ENCODE assay signal across 16 cellular contexts in genomic region chr7:7148799-7149481, GRCh38. TPM values are rescaled to one million over a fixed set of nuclear protein-coding genes. Genes with fewer than 3 reads are reported as not detected.
DNase-seq lines count a peak whose midpoint lies in the region; ATAC-seq, FAIRE-seq and TF ChIP-seq lines count a peak whose summit lies in the region.
"Had no signal": no experiment of that assay in that cellular context is flagged by ENCODE, and none has a peak within 500 bp of the region (broad histone marks: within the 10 kb centered on the region; RNA-seq: fewer than 3 reads in every experiment).

No MANE protein-coding gene starts in this region.

- H3K4me1 ChIP-seq in astrocyte (ENCODE audit: insufficient read depth, low read length) (no peaks in the 10 kb centered on the region), hepatocyte (ENCODE audit: insufficient read depth) (peaks cover 9% of the 10 kb centered on the region)
- H3K4me1 ChIP-seq: neural progenitor cell had no signal

- no peak overlapping the region for H3K9ac ChIP-seq in astrocyte (ENCODE audit: low read length)
- H3K9ac ChIP-seq: neural progenitor cell had no signal

- no peak for DNase-seq in Right ventricle myocardium inferior (ENCODE audit: missing footprints)
- DNase-seq in cardiac septum (ENCODE audit: low spot score) = no peak
- peak; percentile 2 for DNase-seq in astrocyte (ENCODE audit: low read depth)
- DNase-seq in hepatocyte (ENCODE audit: low spot score) = peak; percentile 59
- no peak for DNase-seq in type B pancreatic cell (ENCODE audit: extremely low spot score, unreplicated experiment)
- DNase-seq in GM19239 (ENCODE audit: insufficient read length, low spot score) = no peak
- no peak for DNase-seq in H4 (ENCODE audit: low spot score)
- no peak for DNase-seq in EL
- DNase-seq: activated CD4-positive, CD25-positive, alpha-beta regulatory T cell; glutamatergic neuron; NCI-H187 treated with DMSO at 0.1 percent for 48 hours; stimulated activated naive CD8-positive, alpha-beta T cell treated with anti-CD3 and anti-CD28 coated beads, Interleukin-15, amount 100 ng/mL, for 72 hours had no signal

- H3K4me3 ChIP-seq in astrocyte (ENCODE audit: insufficient read depth, low read depth, low read length) (no peak overlapping the region), hepatocyte (no peak overlapping the region)
- H3K4me3 ChIP-seq: neural progenitor cell had no signal

- H3K27me3 ChIP-seq in astrocyte (ENCODE audit: insufficient read depth, low read length) (no peaks in the 10 kb centered on the region), hepatocyte (no peaks in the 10 kb centered on the region)
- H3K27me3 ChIP-seq: neural progenitor cell had no signal

- H3K4me3 Mint-ChIP-seq in astrocyte (ENCODE audit: unreplicated experiment) = no peak overlapping the region
- no peak overlapping the region for H3K4me3 Mint-ChIP-seq in type B pancreatic cell
- H3K4me3 Mint-ChIP-seq: CD14-positive monocyte; neural progenitor cell; stimulated activated naive CD8-positive, alpha-beta T cell treated with anti-CD3 and anti-CD28 coated beads, Interleukin-15, amount 100 ng/mL, for 72 hours; T-helper 1 cell treated with Interleukin-12 subunit alpha and Interleukin-12 subunit beta and Interleukin-4 antibody, amounts not matched to agents 30 μg/mL and 1 μg/mL, for 36 hours had no signal

- H4K20me1 ChIP-seq in astrocyte (ENCODE audit: insufficient read depth, low read length) (no peaks in the 10 kb centered on the region), hepatocyte (ENCODE audit: insufficient read depth, poor library complexity, severe bottlenecking) (no peaks in the 10 kb centered on the region)

- no peaks in the 10 kb centered on the region for H3K36me3 ChIP-seq in astrocyte (ENCODE audit: insufficient read depth, low read length)
- no peaks in the 10 kb centered on the region for H3K36me3 ChIP-seq in hepatocyte (replicated peaks; ENCODE audit: insufficient read depth, low read depth)
- H3K36me3 ChIP-seq: neural progenitor cell had no signal

- H3K9me2 ChIP-seq in hepatocyte (replicated peaks; ENCODE audit: insufficient read depth) = no peaks in the 10 kb centered on the region

- TF ChIP-seq CTCF in astrocyte (IDR thresholded peaks at IDR 0.05; ENCODE audit: insufficient read depth, low read depth, low read length) (no peak), hepatocyte (IDR thresholded peaks at IDR 0.05; ENCODE audit: poor library complexity) (no peak), type B pancreatic cell (conservative IDR thresholded peaks at IDR 0.05) (no peak)

- H3K36me3 Mint-ChIP-seq in astrocyte (ENCODE audit: low read depth, unreplicated experiment) (no peaks in the 10 kb centered on the region), type B pancreatic cell (peaks cover 4% of the 10 kb centered on the region)
- H3K36me3 Mint-ChIP-seq: CD14-positive monocyte, neural progenitor cell had no signal

- H3K9me3 Mint-ChIP-seq in astrocyte (ENCODE audit: unreplicated experiment) = peaks cover 9% of the 10 kb centered on the region
- H3K9me3 Mint-ChIP-seq in type B pancreatic cell = no peaks in the 10 kb centered on the region

- intact Hi-C loops in Right ventricle myocardium inferior (cut with DNase I) = no loop called here
- intact Hi-C loops in cardiac septum (cut with DNase I) = no loop called here

- H3K27ac Mint-ChIP-seq in astrocyte (ENCODE audit: unreplicated experiment) = no peak overlapping the region
- H3K27ac Mint-ChIP-seq in type B pancreatic cell = peak overlapping the region; percentile 25
- H3K27ac Mint-ChIP-seq: CD14-positive monocyte; neural progenitor cell; T-helper 1 cell treated with Interleukin-12 subunit alpha and Interleukin-12 subunit beta and Interleukin-4 antibody, amounts not matched to agents 30 μg/mL and 1 μg/mL, for 36 hours had no signal

- H3K27ac ChIP-seq in astrocyte (ENCODE audit: low read depth, low read length) = no peak overlapping the region
- peak overlapping the region; percentile 83 for H3K27ac ChIP-seq in hepatocyte
- H3K27ac ChIP-seq: neural progenitor cell had no signal

- H3K79me2 ChIP-seq in astrocyte (ENCODE audit: insufficient read depth, low read length) = no peaks in the 10 kb centered on the region
- H3K79me2 ChIP-seq in hepatocyte = no peaks in the 10 kb centered on the region

- H3K27me3 Mint-ChIP-seq in astrocyte (ENCODE audit: low read depth, unreplicated experiment) (no peaks in the 10 kb centered on the region), type B pancreatic cell (no peaks in the 10 kb centered on the region)
- H3K27me3 Mint-ChIP-seq: stimulated activated naive CD8-positive, alpha-beta T cell treated with anti-CD3 and anti-CD28 coated beads, Interleukin-15, amount 100 ng/mL, for 72 hours had no signal

- H3K4me2 ChIP-seq in astrocyte (ENCODE audit: low read length) (no peak overlapping the region), hepatocyte (no peak overlapping the region)
- H3K4me2 ChIP-seq: neural progenitor cell had no signal

- ATAC-seq in Right ventricle myocardium inferior = peak; percentile 71
- ATAC-seq: stimulated activated naive CD8-positive, alpha-beta T cell treated with anti-CD3 and anti-CD28 coated beads, Interleukin-15, amount 100 ng/mL, for 72 hours had no signal

- FAIRE-seq in astrocyte (lab: Jason Lieb, UNC) (no peak), GM19239 (lab: Jason Lieb, UNC) (no peak)
- FAIRE-seq: A204.1 had no signal

- H3K4me1 Mint-ChIP-seq in astrocyte (ENCODE audit: low read depth, unreplicated experiment) (no peaks in the 10 kb centered on the region), type B pancreatic cell (ENCODE audit: unreplicated experiment) (no peaks in the 10 kb centered on the region)
- H3K4me1 Mint-ChIP-seq: neural progenitor cell had no signal

- H3K9me3 ChIP-seq in astrocyte (ENCODE audit: insufficient read depth, low read depth, low read length) (peaks cover 6% of the 10 kb centered on the region), hepatocyte (ENCODE audit: low read depth) (no peaks in the 10 kb centered on the region)

- WGBS in hepatocyte (ENCODE audit: low lambda C conversion rate, missing lambda C conversion rate) = 85% methylated on average over 7 of the region's 7 CpGs

- H2AFZ ChIP-seq in astrocyte (ENCODE audit: low read depth, low read length) (no peak overlapping the region), hepatocyte (peak overlapping the region; percentile 12)
- H2AFZ ChIP-seq: neural progenitor cell had no signal

RNA-seq across cellular contexts. Expression of gene C1GALT1, which starts 33.4 kb away (rescaled TPM):
- total RNA-seq in Right ventricle myocardium inferior (19.6 TPM), cardiac septum (20.6 TPM), astrocyte (38.6 and 40.0 TPM in 2 replicates), hepatocyte (65.4 and 71.8 TPM in 2 replicates), type B pancreatic cell (ENCODE audit: low replicate concordance) (48.8 and 58.8 TPM in 2 replicates)
- 37.1 and 38.7 TPM in 2 replicates for polyA plus RNA-seq in hepatocyte
- 35.0 and 77.0 TPM in 2 replicates for total RNA-seq in H4 (2014; rRNA removed; shearing (Covaris generic))

Comparison
In these comparisons a context has a peak if more than half of its experiments do, and no peak if none do; other contexts are left out.
1. DNase-seq: peak in astrocyte (single experiment) and hepatocyte (single experiment); none in Right ventricle myocardium inferior (single experiment), cardiac septum (single experiment), type B pancreatic cell (single experiment), GM19239 (single experiment), H4 (single experiment) and EL (single experiment).